ENCODE assay signal across 8 cellular contexts in the genomic region with DNA sequence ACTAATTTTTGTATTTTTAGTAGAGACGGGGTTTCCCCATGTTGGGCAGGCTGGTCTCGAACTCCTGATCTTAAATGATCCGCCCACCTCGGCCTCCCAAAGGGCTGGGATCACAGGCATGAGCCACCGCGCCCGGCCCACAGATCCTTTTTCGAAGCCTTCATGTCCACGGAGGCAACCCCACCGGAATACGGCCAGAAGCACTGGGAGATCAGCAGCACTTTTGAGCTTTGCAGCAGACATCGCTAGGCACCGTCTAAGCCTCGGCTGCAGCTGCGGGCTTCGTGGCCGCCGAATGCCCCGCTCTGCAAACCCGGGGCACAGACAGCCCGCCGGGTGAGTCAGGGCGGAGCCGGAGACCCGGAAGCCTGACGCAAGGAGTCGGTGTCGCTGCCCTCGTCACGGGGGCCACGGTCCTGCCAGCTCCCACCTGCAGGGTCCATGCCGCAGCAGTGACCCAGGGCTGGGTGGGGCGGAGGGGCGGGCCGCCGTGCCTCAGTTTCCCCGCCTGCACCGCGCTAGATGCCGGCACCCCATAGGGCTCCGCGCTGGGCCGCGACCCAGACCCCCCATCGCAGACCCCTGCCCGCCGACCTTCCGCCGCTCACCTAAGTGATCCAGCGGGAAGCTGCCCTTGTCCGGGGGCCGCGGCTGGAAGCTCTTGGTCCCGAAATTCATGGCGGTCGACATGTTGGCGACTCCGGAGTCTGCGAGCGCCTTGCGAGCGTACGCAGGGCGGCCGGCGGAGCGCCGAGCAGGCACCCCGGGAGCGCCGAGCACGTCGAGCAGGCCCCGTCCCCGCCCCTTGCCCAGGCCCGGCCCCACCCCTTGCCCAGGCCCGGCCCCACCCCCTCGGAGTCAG.
DNase-seq lines count a peak whose midpoint lies in the region; ATAC-seq and TF ChIP-seq lines count a peak whose summit lies in the region.

A gene with protein sequence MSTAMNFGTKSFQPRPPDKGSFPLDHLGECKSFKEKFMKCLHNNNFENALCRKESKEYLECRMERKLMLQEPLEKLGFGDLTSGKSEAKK (minus strand): TSS at position 730 of the 862 bp plus-strand sequence. CDS start 40 bp downstream, at position 690.

- peak; percentile 90 for DNase-seq in AG10803 (ENCODE audit: low read depth)
- peak; percentile 73 for DNase-seq in NCI-H526 treated with DMSO at 0.1 percent for 48 hours (lab: John Stamatoyannopoulos, UW)
- peak; percentile 93 for DNase-seq in activated CD4-positive, alpha-beta T cell treated with anti-CD3 and anti-CD28 coated beads for 48 hours
- peak; percentile 93 for DNase-seq in left kidney (ENCODE audit: low read depth, low spot score)
- peak; percentile 88 to 90 for DNase-seq in stimulated activated CD4-positive, alpha-beta T cell treated with anti-CD3 and anti-CD28 coated beads, Interleukin-1b, Interleukin-23, amount 100 ng/mL, for 4 hours (ENCODE audit: low read depth in 2 of 2)

- ATAC-seq in GM19035 (IDR thresholded peaks at IDR 0.05; ENCODE audit: unreplicated experiment) (peak; percentile 80), HG03342 (IDR thresholded peaks at IDR 0.05; ENCODE audit: unreplicated experiment) (peak; percentile 63)

- peak within 1 kb of the TSS; percentile 88 for H3K4me3 ChIP-seq in AG10803 (ENCODE audit: low read length)

- peak within 1 kb of the TSS; percentile 90 for H3K27ac ChIP-seq in cingulate gyrus (ENCODE audit: low read depth, low read length)

- no peak for TF ChIP-seq CTCF in AG10803 (conservative IDR thresholded peaks at IDR 0.05; ENCODE audit: low read length)

Comparison
In these comparisons a context has a peak if more than half of its experiments do, and no peak if none do; other contexts are left out.
1. Peak in every context shown above with its lines: DNase-seq, ATAC-seq, H3K4me3 ChIP-seq and H3K27ac ChIP-seq.